ENCODE assay signal across 17 cellular contexts in the genomic region with DNA sequence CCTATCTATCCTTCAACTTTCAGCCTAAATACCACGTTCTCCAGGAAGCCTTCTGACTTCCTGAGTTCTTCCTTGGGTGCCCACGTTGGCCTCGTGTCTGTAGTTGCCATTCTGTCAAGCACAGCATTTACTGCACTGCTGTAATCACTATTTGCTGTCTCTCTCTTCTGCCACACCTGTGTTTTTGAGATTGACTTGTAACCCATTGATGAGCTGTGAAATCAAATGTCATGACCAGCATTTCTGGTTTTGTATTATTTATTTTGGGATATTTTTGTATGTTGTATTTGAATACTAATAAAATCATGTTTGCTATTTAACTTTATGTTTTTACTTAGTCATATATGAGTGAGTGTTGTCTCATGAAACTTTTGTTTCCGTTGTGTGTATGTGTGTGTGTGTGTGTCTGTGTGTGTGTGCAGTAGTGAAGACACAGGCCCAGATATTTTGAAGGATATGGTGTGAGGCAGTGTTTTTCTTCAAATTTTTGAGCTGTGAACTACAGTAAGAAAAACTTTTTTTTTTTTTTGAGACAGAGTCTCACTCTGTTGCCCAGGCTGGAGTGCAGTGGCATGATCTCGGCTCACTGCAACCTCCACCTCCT.
DNase-seq lines count a peak whose midpoint lies in the region; ATAC-seq and TF ChIP-seq lines count a peak whose summit lies in the region.
"Had no signal": no experiment of that assay in that cellular context is flagged by ENCODE, and none has a peak within 500 bp of the region (broad histone marks: within the 10 kb centered on the region; RNA-seq: fewer than 3 reads in every experiment).

No MANE protein-coding gene starts in this region.

- ATAC-seq in activated naive CD8-positive, alpha-beta T cell treated with anti-CD3 and anti-CD28 coated beads, Interleukin-2, amount 50 U/mL, for 24 hours = no peak
- ATAC-seq in Panc1 (no peak), left colon (peak; percentile 22)

- H2BK12ac ChIP-seq in trophoblast cell (ENCODE audit: low read length) = peak overlapping the region; percentile 42

- no peaks in the 10 kb centered on the region for H3K36me3 Mint-ChIP-seq in activated naive CD8-positive, alpha-beta T cell treated with anti-CD3 and anti-CD28 coated beads for 36 hours
- H3K36me3 Mint-ChIP-seq in activated naive CD8-positive, alpha-beta T cell treated with anti-CD3 and anti-CD28 coated beads, Interleukin-2, amount 50 U/mL, for 24 hours (ENCODE audit: low read depth) = no peaks in the 10 kb centered on the region
- H3K36me3 Mint-ChIP-seq in endothelial cell (ENCODE audit: low read depth, unreplicated experiment) = no peaks in the 10 kb centered on the region

- no peak overlapping the region for H3K4me2 ChIP-seq in trophoblast cell (ENCODE audit: low read length)

- H2BK120ac ChIP-seq in trophoblast cell (ENCODE audit: insufficient read depth, low read length, poor library complexity) = no peak overlapping the region

- H3K79me1 ChIP-seq in trophoblast cell (ENCODE audit: low read length) = peaks cover under 1% of the 10 kb centered on the region

- H3K36me3 ChIP-seq in Panc1 (ENCODE audit: control insufficient read depth, insufficient read depth, low read length) (no peaks in the 10 kb centered on the region), trophoblast cell (ENCODE audit: control insufficient read depth in 1 of 2, insufficient read depth in 2 of 2, low read length in 2 of 2) (no peaks in the 10 kb centered on the region), spleen (no peaks in the 10 kb centered on the region)

- H3K79me2 ChIP-seq in trophoblast cell (ENCODE audit: control insufficient read depth, insufficient read depth, low read length, poor library complexity) = no peaks in the 10 kb centered on the region

- no peaks in the 10 kb centered on the region for H3K4me1 Mint-ChIP-seq in activated naive CD8-positive, alpha-beta T cell treated with anti-CD3 and anti-CD28 coated beads for 36 hours
- H3K4me1 Mint-ChIP-seq in activated naive CD8-positive, alpha-beta T cell treated with anti-CD3 and anti-CD28 coated beads, Interleukin-2, amount 50 U/mL, for 24 hours = no peaks in the 10 kb centered on the region
- peaks cover 7% of the 10 kb centered on the region for H3K4me1 Mint-ChIP-seq in endothelial cell (ENCODE audit: unreplicated experiment)

- H3K9me3 ChIP-seq in Panc1 (ENCODE audit: control insufficient read depth, insufficient read depth, low read depth, low read length) = no peaks in the 10 kb centered on the region
- H3K9me3 ChIP-seq in trophoblast cell (ENCODE audit: insufficient read depth, low read depth, low read length) = no peaks in the 10 kb centered on the region
- H3K9me3 ChIP-seq in spleen = no peaks in the 10 kb centered on the region

- H4K12ac ChIP-seq in trophoblast cell (ENCODE audit: low read depth, low read length) = no peak overlapping the region

- intact Hi-C loops in Panc1 (cut with micrococcal nuclease; ENCODE audit: unreplicated experiment) = no loop called here
- intact Hi-C loops in left colon (cut with DNase I, micrococcal nuclease) = loop anchor here in 1 of 2 donors (10.0 kb wide), 1 partner anchor 198 kb away; no protein-coding TSS in a partner anchor
- intact Hi-C loops in spleen (cut with DNase I; ENCODE audit: low total_unique reads) = no loop called here

- TF ChIP-seq CTCF in Panc1 (IDR thresholded peaks at IDR 0.05) = no peak
- TF ChIP-seq CTCF in spleen (IDR thresholded peaks at IDR 0.05 in 8 of 11, conservative IDR thresholded peaks at IDR 0.05 in 3 of 11) = no peak
- TF ChIP-seq CTCF in endothelial cell (IDR thresholded peaks at IDR 0.05; ENCODE audit: unreplicated experiment) = no peak

- no peak overlapping the region for H4K91ac ChIP-seq in trophoblast cell (ENCODE audit: low read depth, low read length)

- H3K27me3 ChIP-seq in Panc1 (ENCODE audit: control insufficient read depth, insufficient read depth, low read length) = no peaks in the 10 kb centered on the region
- no peaks in the 10 kb centered on the region for H3K27me3 ChIP-seq in trophoblast cell (ENCODE audit: insufficient read depth, low read length)
- H3K27me3 ChIP-seq in spleen (replicated peaks in 1 of 7) = peaks cover 0 to 14% (median 0%) of the 10 kb centered on the region in 7 donors

- H2BK5ac ChIP-seq in trophoblast cell (ENCODE audit: low read depth, low read length, poor library complexity) = no peak overlapping the region

- H3K18ac ChIP-seq in trophoblast cell (ENCODE audit: low read length) = no peak overlapping the region

- POLR2A ChIA-PET in Panc1 (lab: Charles Lee) = interaction anchor here (0.7 kb wide), 1 partner anchor 661 kb away, joined by 3 read pairs; no protein-coding TSS in a partner anchor

- BruUV-seq in Panc1 (replicated peaks; lab: Mats Ljungman, UMichigan) = no TSS peak

- peaks cover 33% of the 10 kb centered on the region for H3K4me1 ChIP-seq in Panc1 (ENCODE audit: control insufficient read depth, insufficient read depth, low read length)
- H3K4me1 ChIP-seq in trophoblast cell (ENCODE audit: control insufficient read depth in 1 of 2, insufficient read depth in 2 of 2, low read length in 2 of 2) = peaks cover 13 to 15% of the 10 kb centered on the region in 2 experiments
- peaks cover 0 to 25% (median 6%) of the 10 kb centered on the region in 6 donors for H3K4me1 ChIP-seq in spleen

- H3K4me3 ChIP-seq in Panc1 (ENCODE audit: low read depth in 2 of 2, low read length in 2 of 2) (no peak overlapping the region), trophoblast cell (ENCODE audit: low read depth, low read length) (no peak overlapping the region), spleen (no peak overlapping the region)

- in situ Hi-C loops in Panc1 (cut with HindIII; ENCODE audit: low pct_unique_long_range_greater_than_20kb, low sequenced_read_pairs) = no loop called here

- H3K9me3 Mint-ChIP-seq in activated naive CD8-positive, alpha-beta T cell treated with anti-CD3 and anti-CD28 coated beads for 36 hours = no peaks in the 10 kb centered on the region
- H3K9me3 Mint-ChIP-seq in activated naive CD8-positive, alpha-beta T cell treated with anti-CD3 and anti-CD28 coated beads, Interleukin-2, amount 50 U/mL, for 24 hours = no peaks in the 10 kb centered on the region
- no peaks in the 10 kb centered on the region for H3K9me3 Mint-ChIP-seq in endothelial cell (ENCODE audit: unreplicated experiment)
- H3K9me3 Mint-ChIP-seq: H9 had no signal

- WGBS in trophoblast cell (ENCODE audit: extremely low coverage, insufficient coverage, insufficient read length) = no CpG with 5 or more reads among the region's 5 CpGs
- 41 to 51% (median 45%) methylated on average over 5 of the region's 5 CpGs for WGBS in spleen, 5 donors

- H3K4me3 Mint-ChIP-seq in activated naive CD8-positive, alpha-beta T cell treated with anti-CD3 and anti-CD28 coated beads for 36 hours = no peak overlapping the region
- no peak overlapping the region for H3K4me3 Mint-ChIP-seq in activated naive CD8-positive, alpha-beta T cell treated with anti-CD3 and anti-CD28 coated beads, Interleukin-2, amount 50 U/mL, for 24 hours
- no peak overlapping the region for H3K4me3 Mint-ChIP-seq in endothelial cell (ENCODE audit: unreplicated experiment)
- H3K4me3 Mint-ChIP-seq: H9 had no signal

- no peak overlapping the region for H3K14ac ChIP-seq in trophoblast cell (ENCODE audit: low read length)

- no peak for DNase-seq in activated naive CD8-positive, alpha-beta T cell treated with anti-CD3 and anti-CD28 coated beads for 36 hours
- DNase-seq in activated naive CD8-positive, alpha-beta T cell treated with anti-CD3 and anti-CD28 coated beads, Interleukin-2, amount 50 U/mL, for 24 hours = no peak
- DNase-seq in Panc1 (ENCODE audit: low read depth, low spot score) (no peak), left colon (no peak), trophoblast cell (no peak), spleen (no peak), NCI-H146 treated with DMSO at 0.1 percent for 48 hours (lab: John Stamatoyannopoulos, UW; ENCODE audit: unreplicated experiment) (no peak), endothelial cell (ENCODE audit: low spot score) (no peak)
- DNase-seq: DMS79 treated with DMSO at 0.1 percent for 48 hours, H9, NCI-H1930, NCI-H226, NCI-H524, NCI-H82, Right ventricle myocardium superior, SW 1271 had no signal

- peaks cover 24% of the 10 kb centered on the region for H3K27me3 Mint-ChIP-seq in activated naive CD8-positive, alpha-beta T cell treated with anti-CD3 and anti-CD28 coated beads for 36 hours
- H3K27me3 Mint-ChIP-seq in activated naive CD8-positive, alpha-beta T cell treated with anti-CD3 and anti-CD28 coated beads, Interleukin-2, amount 50 U/mL, for 24 hours = peaks cover 12% of the 10 kb centered on the region
- no peaks in the 10 kb centered on the region for H3K27me3 Mint-ChIP-seq in endothelial cell (ENCODE audit: unreplicated experiment)

- H3K27ac ChIP-seq in Panc1 (ENCODE audit: low read length) (peak overlapping the region; percentile 31; the same call in 1 of the 2 replicates), trophoblast cell (ENCODE audit: low read depth, low read length) (no peak overlapping the region), spleen (no peak overlapping the region)
- H3K27ac ChIP-seq: C4-2B had no signal

- H3K9ac ChIP-seq in trophoblast cell (ENCODE audit: low read length) = no peak overlapping the region

- no peak overlapping the region for H2AFZ ChIP-seq in trophoblast cell (ENCODE audit: insufficient read depth, low read length, poor library complexity)

- no peak for TF ChIP-seq POLR2A in spleen (IDR thresholded peaks at IDR 0.05)

- H2AK5ac ChIP-seq in trophoblast cell (ENCODE audit: low read length) = no peak overlapping the region

- H3K4ac ChIP-seq in trophoblast cell (ENCODE audit: low read depth, low read length) = no peak overlapping the region

- CTCF ChIA-PET in Panc1 (lab: Charles Lee) = interaction anchor here (1.0 kb wide), 1 partner anchor 203 kb away, joined by 3 read pairs; no protein-coding TSS in a partner anchor

- no peak overlapping the region for H3K23ac ChIP-seq in trophoblast cell (ENCODE audit: low read length)

- no peak overlapping the region for H4K8ac ChIP-seq in trophoblast cell (ENCODE audit: low read depth, low read length)

- H3K27ac Mint-ChIP-seq in activated naive CD8-positive, alpha-beta T cell treated with anti-CD3 and anti-CD28 coated beads for 36 hours = peak overlapping the region; percentile 11
- no peak overlapping the region for H3K27ac Mint-ChIP-seq in activated naive CD8-positive, alpha-beta T cell treated with anti-CD3 and anti-CD28 coated beads, Interleukin-2, amount 50 U/mL, for 24 hours
- no peak overlapping the region for H3K27ac Mint-ChIP-seq in endothelial cell (ENCODE audit: unreplicated experiment)
